1 cellular context compared by ENCODE assay signal in genomic region chr5:120464627-120465280, GRCh38.
TF ChIP-seq lines count a peak whose summit lies in the region.

No MANE protein-coding gene starts in this region.

TF ChIP-seq in HEK293, 187 proteins besides CTCF, POLR2A, EP300 and RAD21 (continued from another document):
- TF ChIP-seq, protein P1, sequence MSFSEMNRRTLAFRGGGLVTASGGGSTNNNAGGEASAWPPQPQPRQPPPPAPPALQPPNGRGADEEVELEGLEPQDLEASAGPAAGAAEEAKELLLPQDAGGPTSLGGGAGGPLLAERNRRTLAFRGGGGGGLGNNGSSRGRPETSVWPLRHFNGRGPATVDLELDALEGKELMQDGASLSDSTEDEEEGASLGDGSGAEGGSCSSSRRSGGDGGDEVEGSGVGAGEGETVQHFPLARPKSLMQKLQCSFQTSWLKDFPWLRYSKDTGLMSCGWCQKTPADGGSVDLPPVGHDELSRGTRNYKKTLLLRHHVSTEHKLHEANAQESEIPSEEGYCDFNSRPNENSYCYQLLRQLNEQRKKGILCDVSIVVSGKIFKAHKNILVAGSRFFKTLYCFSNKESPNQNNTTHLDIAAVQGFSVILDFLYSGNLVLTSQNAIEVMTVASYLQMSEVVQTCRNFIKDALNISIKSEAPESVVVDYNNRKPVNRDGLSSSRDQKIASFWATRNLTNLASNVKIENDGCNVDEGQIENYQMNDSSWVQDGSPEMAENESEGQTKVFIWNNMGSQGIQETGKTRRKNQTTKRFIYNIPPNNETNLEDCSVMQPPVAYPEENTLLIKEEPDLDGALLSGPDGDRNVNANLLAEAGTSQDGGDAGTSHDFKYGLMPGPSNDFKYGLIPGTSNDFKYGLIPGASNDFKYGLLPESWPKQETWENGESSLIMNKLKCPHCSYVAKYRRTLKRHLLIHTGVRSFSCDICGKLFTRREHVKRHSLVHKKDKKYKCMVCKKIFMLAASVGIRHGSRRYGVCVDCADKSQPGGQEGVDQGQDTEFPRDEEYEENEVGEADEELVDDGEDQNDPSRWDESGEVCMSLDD (tag by site-specific recombination; IDR thresholded peaks at IDR 0.05) = 0 out of 2 replicates have a peak, but pooled peaks have one; percentile 19
- TF ChIP-seq KLF9 (tag by site-specific recombination; IDR thresholded peaks at IDR 0.05; ENCODE audit: low read depth) = no peak
- no peak for TF ChIP-seq PATZ1 (tag by site-specific recombination; IDR thresholded peaks at IDR 0.05)
- TF ChIP-seq ZNF121 (tag by site-specific recombination; IDR thresholded peaks at IDR 0.05) = no peak
- TF ChIP-seq ZNF24 (tag by site-specific recombination; IDR thresholded peaks at IDR 0.05) = no peak
